17 cellular contexts compared by ENCODE assay signal in the genomic region with DNA sequence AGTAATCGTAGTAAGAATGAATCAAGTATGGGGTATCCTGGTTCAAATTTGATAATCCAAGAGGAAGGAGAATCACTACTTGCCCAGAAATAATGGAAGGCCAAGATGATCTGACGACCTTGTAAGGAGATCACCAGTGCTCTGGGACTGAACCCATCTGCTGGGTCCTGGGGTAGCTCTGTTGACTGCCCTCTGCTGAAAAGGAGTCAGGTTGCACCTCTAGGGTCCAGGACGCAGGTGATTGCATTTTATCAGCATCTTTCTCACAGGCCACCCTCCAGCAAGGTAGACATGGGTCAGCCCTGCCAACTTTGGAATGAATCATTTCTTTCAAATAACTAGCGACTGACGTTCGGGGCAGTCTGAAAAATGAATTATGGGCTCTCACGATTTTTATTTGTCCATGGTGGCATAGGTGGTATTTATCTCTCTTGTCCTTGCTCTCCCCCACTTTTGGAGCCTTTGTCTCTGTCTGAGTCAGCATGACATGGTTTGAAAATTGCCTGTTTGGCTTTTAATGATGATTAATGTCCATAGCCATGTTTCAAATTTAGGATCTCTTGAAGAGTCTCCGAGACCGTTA.
DNase-seq lines count a peak whose midpoint lies in the region; ATAC-seq, FAIRE-seq and TF ChIP-seq lines count a peak whose summit lies in the region.
"Had no signal": no experiment of that assay in that cellular context is flagged by ENCODE, and none has a peak within 500 bp of the region (broad histone marks: within the 10 kb centered on the region; RNA-seq: fewer than 3 reads in every experiment).

No MANE protein-coding gene starts in this region.

- H3K36me3 ChIP-seq in pancreas (no peaks in the 10 kb centered on the region), GM23248 (ENCODE audit: low read depth) (no peaks in the 10 kb centered on the region)
- H3K36me3 ChIP-seq: SJCRH30, thoracic aorta had no signal

- DNase-seq in GM10266 (ENCODE audit: extremely low spot score), result no peak
- peak; percentile 82 for DNase-seq in NCI-H1105 treated with DMSO at 0.1 percent for 48 hours (lab: John Stamatoyannopoulos, UW)
- DNase-seq in SHP77 (lab: John Stamatoyannopoulos, UW), result peak; percentile 54 to 55
- DNase-seq in pancreas, result no peak
- no peak for DNase-seq in GM23248
- no peak for DNase-seq in NCI-H187 (lab: John Stamatoyannopoulos, UW)
- DNase-seq: activated CD4-positive, alpha-beta T cell treated with anti-CD3 and anti-CD28 coated beads for 1 hour; activated effector memory CD4-positive, alpha-beta T cell treated with Interleukin-2 at 50 U/mL for 16 hours; central memory CD4-positive, alpha-beta T cell; effector CD4-positive, alpha-beta T cell; IMR-90; kidney; mammary epithelial cell; naive thymus-derived CD4-positive, alpha-beta T cell; SJCRH30 had no signal

- H3K9me2 ChIP-seq in GM23248 (ENCODE audit: insufficient read depth), result no peaks in the 10 kb centered on the region

- H3K9ac ChIP-seq in GM23248, result no peak overlapping the region

- H3K27me3 ChIP-seq in pancreas, result no peaks in the 10 kb centered on the region
- no peaks in the 10 kb centered on the region for H3K27me3 ChIP-seq in GM23248 (replicated peaks; ENCODE audit: insufficient read depth)
- H3K27me3 ChIP-seq: SJCRH30 had no signal

- ATAC-seq in pancreas, result peak in 3 of 4 donors; percentile 8 to 29 (median 9)
- ATAC-seq in GM21723 (IDR thresholded peaks at IDR 0.05; ENCODE audit: unreplicated experiment), result no peak
- ATAC-seq: naive thymus-derived CD4-positive, alpha-beta T cell had no signal

- peak overlapping the region in 1 of 4 donors; percentile 22 for H3K27ac ChIP-seq in pancreas
- H3K27ac ChIP-seq in GM23248, result no peak overlapping the region
- H3K27ac ChIP-seq: SJCRH30, thoracic aorta had no signal

- peaks cover 8% of the 10 kb centered on the region; the same call in 1 of the 2 replicates for H3F3A ChIP-seq in GM23248 (ENCODE audit: insufficient read depth)

- H3K4me2 ChIP-seq in GM23248 (ENCODE audit: unreplicated experiment), result no peak overlapping the region

- in situ Hi-C loops in GM23248 (cut with MboI), result no loop called here

- no peaks in the 10 kb centered on the region for H4K20me1 ChIP-seq in GM23248 (ENCODE audit: insufficient read depth)

- H3K79me2 ChIP-seq in GM23248 (ENCODE audit: insufficient read depth), result no peaks in the 10 kb centered on the region

- H3K4me1 ChIP-seq in pancreas (no peaks in the 10 kb centered on the region), GM23248 (ENCODE audit: insufficient read depth) (peaks cover 8% of the 10 kb centered on the region)
- H3K4me1 ChIP-seq: SJCRH30 had no signal

- TF ChIP-seq CTCF in GM10266 (IDR thresholded peaks at IDR 0.05; ENCODE audit: control insufficient read depth, insufficient read depth, low read depth, missing control alignments) (peak; percentile 5), pancreas (IDR thresholded peaks at IDR 0.05) (no peak)

- H3K9me3 ChIP-seq in pancreas, result no peaks in the 10 kb centered on the region
- no peaks in the 10 kb centered on the region for H3K9me3 ChIP-seq in GM23248 (ENCODE audit: low read depth)
- H3K9me3 ChIP-seq: SJCRH30, thoracic aorta had no signal

- no peak for FAIRE-seq in pancreas (lab: Jason Lieb, UNC)
- FAIRE-seq: kidney had no signal

- no peak overlapping the region for H2AFZ ChIP-seq in GM23248

- H3K4me3 ChIP-seq in pancreas (no peak overlapping the region), GM23248 (no peak overlapping the region)
- H3K4me3 ChIP-seq: SJCRH30, thoracic aorta had no signal

- intact Hi-C loops in pancreas (cut with DNase I), result no loop called here

- 71 to 75% methylated on average over 9 of the region's 9 CpGs for WGBS in pancreas, 2 donors
- WGBS in GM23248 (ENCODE audit: low coverage in 1 of 2, low lambda C conversion rate in 2 of 2, missing lambda C conversion rate in 2 of 2), 2 experiments, result 79 to 85% methylated on average over 9 of the region's 9 CpGs

Comparison
In these comparisons a context has a peak if more than half of its experiments do, and no peak if none do; other contexts are left out.
1. DNase-seq: peak in NCI-H1105 treated with DMSO at 0.1 percent for 48 hours (single experiment) and SHP77 (2 of 2); none in GM10266 (single experiment), pancreas (0 of 6), GM23248 (single experiment) and NCI-H187 (0 of 2).